In the genomic region with DNA sequence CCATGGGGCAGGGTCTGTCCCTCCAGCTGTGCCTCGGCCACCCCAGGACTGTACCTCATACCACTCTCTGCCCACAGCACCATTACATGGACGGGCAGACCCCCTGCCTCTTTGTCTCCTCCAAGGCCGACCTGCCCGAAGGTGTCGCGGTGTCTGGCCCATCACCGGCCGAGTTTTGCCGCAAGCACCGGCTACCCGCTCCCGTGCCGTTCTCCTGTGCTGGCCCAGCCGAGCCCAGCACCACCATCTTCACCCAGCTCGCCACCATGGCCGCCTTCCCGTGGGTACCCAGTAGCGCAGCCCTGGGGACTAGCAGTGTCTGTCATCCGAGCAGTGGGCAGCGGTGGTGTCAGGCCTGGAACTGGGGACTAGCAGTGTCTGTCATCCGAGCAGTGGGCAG, we compare ENCODE assay signal across 16 cellular contexts. TPM values are rescaled to one million over a fixed set of nuclear protein-coding genes. Genes with fewer than 3 reads are reported as not detected.
DNase-seq lines count a peak whose midpoint lies in the region; ATAC-seq and TF ChIP-seq lines count a peak whose summit lies in the region.
"Had no signal": no experiment of that assay in that cellular context is flagged by ENCODE, and none has a peak within 500 bp of the region (broad histone marks: within the 10 kb centered on the region; RNA-seq: fewer than 3 reads in every experiment).

No MANE protein-coding gene starts in this region.

- H2AFZ ChIP-seq in mammary epithelial cell (ENCODE audit: low read depth, low read length) (no peak overlapping the region), mesenchymal stem cell (ENCODE audit: low read depth, low read length) (no peak overlapping the region)

- H2BK5ac ChIP-seq in mesenchymal stem cell (ENCODE audit: low read depth, low read length, poor library complexity, severe bottlenecking) = no peak overlapping the region

- H3K18ac ChIP-seq in mesenchymal stem cell (ENCODE audit: low read depth in 1 of 2, low read length in 2 of 2) = no peak overlapping the region

- no peak overlapping the region for H4K8ac ChIP-seq in mesenchymal stem cell (ENCODE audit: low read length)

- H2BK120ac ChIP-seq in mesenchymal stem cell (ENCODE audit: low read depth, low read length) = no peak overlapping the region

- H3K4ac ChIP-seq in mesenchymal stem cell (ENCODE audit: low read depth in 1 of 2, low read length in 2 of 2) = no peak overlapping the region

- H3K27me3 Mint-ChIP-seq in MCF 10A (ENCODE audit: insufficient read depth, unreplicated experiment) = no peaks in the 10 kb centered on the region

- TF ChIP-seq POLR2A in gastrocnemius medialis (IDR thresholded peaks at IDR 0.05) = no peak

- H3K4me1 ChIP-seq in mammary epithelial cell (ENCODE audit: insufficient read depth, low read length) (peaks cover 47% of the 10 kb centered on the region), RWPE2 (ENCODE audit: insufficient read depth, poor library complexity, severe bottlenecking) (peaks cover 6% of the 10 kb centered on the region), mesenchymal stem cell (ENCODE audit: control insufficient read depth, insufficient read depth, low read depth, low read length) (peaks cover 37% of the 10 kb centered on the region), gastrocnemius medialis (peaks cover 7 to 13% of the 10 kb centered on the region in 2 donors), right atrium auricular region (peaks cover 0 to 39% of the 10 kb centered on the region in 2 donors)

- CTCF ChIA-PET in mammary epithelial cell (lab: Charles Lee; ENCODE audit: low non-redundant PET) = no interaction called here
- CTCF ChIA-PET in MCF 10A (lab: Yijun Ruan, JAX) = interaction anchor here (0.6 kb wide), 1 partner anchor 76 kb away, joined by 4 read pairs; no protein-coding TSS in a partner anchor

- no peaks in the 10 kb centered on the region for H3K27me3 ChIP-seq in mammary epithelial cell (ENCODE audit: insufficient read depth, low read length)
- no peaks in the 10 kb centered on the region for H3K27me3 ChIP-seq in RWPE2 (ENCODE audit: insufficient read depth, poor library complexity, severe bottlenecking)
- H3K27me3 ChIP-seq in mesenchymal stem cell (ENCODE audit: control insufficient read depth in 1 of 2, insufficient read depth in 1 of 2, low read length in 2 of 2) = no peaks in the 10 kb centered on the region
- no peaks in the 10 kb centered on the region for H3K27me3 ChIP-seq in gastrocnemius medialis
- H3K27me3 ChIP-seq in right atrium auricular region = no peaks in the 10 kb centered on the region

- H2AK5ac ChIP-seq in mesenchymal stem cell (ENCODE audit: low read length, severe bottlenecking) = no peak overlapping the region

- H3K9me3 Mint-ChIP-seq in MCF 10A (ENCODE audit: unreplicated experiment) = no peaks in the 10 kb centered on the region
- H3K9me3 Mint-ChIP-seq: CD8-positive, alpha-beta T cell had no signal

- H3K4me1 Mint-ChIP-seq in MCF 10A (ENCODE audit: insufficient read depth, unreplicated experiment) = no peaks in the 10 kb centered on the region

- H3K9ac ChIP-seq in mammary epithelial cell (ENCODE audit: insufficient read depth, low read length) = no peak overlapping the region
- no peak overlapping the region for H3K9ac ChIP-seq in mesenchymal stem cell (ENCODE audit: low read length)
- H3K9ac ChIP-seq: BLaER1 treated with 17β-estradiol and CSF1 and Interleukin-3, amounts not matched to agents 10 nM and 100 nM had no signal

- peaks cover 50% of the 10 kb centered on the region for H3K36me3 Mint-ChIP-seq in MCF 10A (ENCODE audit: insufficient read depth, unreplicated experiment)

- no peak overlapping the region for H2BK15ac ChIP-seq in mesenchymal stem cell (ENCODE audit: low read depth, poor library complexity, severe bottlenecking)

- no peak for ATAC-seq in RWPE2 (ENCODE audit: low read depth)
- ATAC-seq in gastrocnemius medialis = no peak
- ATAC-seq in HG03432 (IDR thresholded peaks at IDR 0.05; ENCODE audit: unreplicated experiment) = no peak
- ATAC-seq: CD8-positive, alpha-beta T cell; HCT116 had no signal

- peaks cover 49% of the 10 kb centered on the region for H3K79me2 ChIP-seq in mammary epithelial cell (ENCODE audit: insufficient read depth, low read length)

- H3K14ac ChIP-seq in mesenchymal stem cell (ENCODE audit: low read length in 2 of 2) = no peak overlapping the region

- H3K9me3 ChIP-seq in mammary epithelial cell (replicated peaks; ENCODE audit: insufficient read depth, low read length) (no peaks in the 10 kb centered on the region), RWPE2 (ENCODE audit: severe bottlenecking) (no peaks in the 10 kb centered on the region), mesenchymal stem cell (ENCODE audit: control insufficient read depth, low read length) (no peaks in the 10 kb centered on the region), gastrocnemius medialis (no peaks in the 10 kb centered on the region), right atrium auricular region (no peaks in the 10 kb centered on the region)
- H3K9me3 ChIP-seq: BLaER1 treated with 17β-estradiol and CSF1 and Interleukin-3, amounts not matched to agents 10 nM and 100 nM had no signal

- no peak for TF ChIP-seq CTCF in mammary epithelial cell (conservative IDR thresholded peaks at IDR 0.05 in 1 of 2, IDR thresholded peaks at IDR 0.05 in 1 of 2; ENCODE audit: extremely low read depth in 1 of 2, insufficient read depth in 1 of 2, low read depth in 1 of 2, low read length in 2 of 2)
- no peak for TF ChIP-seq CTCF in MCF 10A (IDR thresholded peaks at IDR 0.05; ENCODE audit: unreplicated experiment)
- no peak for TF ChIP-seq CTCF in RWPE2 (IDR thresholded peaks at IDR 0.05; ENCODE audit: poor library complexity, severe bottlenecking)
- TF ChIP-seq CTCF in gastrocnemius medialis (IDR thresholded peaks at IDR 0.05 in 4 of 5, conservative IDR thresholded peaks at IDR 0.05 in 1 of 5) = no peak
- no peak for TF ChIP-seq CTCF in right atrium auricular region (IDR thresholded peaks at IDR 0.05)

- H3K27ac ChIP-seq in mammary epithelial cell (ENCODE audit: insufficient read depth, low read depth, low read length) = no peak overlapping the region
- peak overlapping the region; percentile 12 for H3K27ac ChIP-seq in RWPE2 (ENCODE audit: poor library complexity, severe bottlenecking)
- H3K27ac ChIP-seq in mesenchymal stem cell (ENCODE audit: low read length, poor library complexity, severe bottlenecking) = no peak overlapping the region
- no peak overlapping the region for H3K27ac ChIP-seq in gastrocnemius medialis
- no peak overlapping the region for H3K27ac ChIP-seq in right atrium auricular region
- H3K27ac ChIP-seq: BLaER1 treated with 17β-estradiol and CSF1 and Interleukin-3, amounts not matched to agents 10 nM and 100 nM had no signal

- BruUV-seq in mammary epithelial cell (replicated peaks; lab: Mats Ljungman, UMichigan) (no TSS peak), MCF 10A (replicated peaks; lab: Mats Ljungman, UMichigan) (no TSS peak)

- dilution Hi-C loops in mammary epithelial cell (cut with HindIII; ENCODE audit: low sequenced_read_pairs) = no loop called here

- no peak overlapping the region for H2BK12ac ChIP-seq in mesenchymal stem cell (ENCODE audit: low read length in 2 of 2)

- no peak overlapping the region for H3K4me3 Mint-ChIP-seq in MCF 10A (ENCODE audit: unreplicated experiment)
- H3K4me3 Mint-ChIP-seq: B cell; CD8-positive, alpha-beta T cell had no signal

- no peak overlapping the region for H3K23ac ChIP-seq in mesenchymal stem cell (ENCODE audit: low read length in 2 of 2)

- H4K20me1 ChIP-seq in mammary epithelial cell (ENCODE audit: insufficient read depth, low read length) = no peaks in the 10 kb centered on the region

- no peak for DNase-seq in mammary epithelial cell
- no peak for DNase-seq in MCF 10A (ENCODE audit: unreplicated experiment)
- no peak for DNase-seq in RWPE2 (ENCODE audit: low spot score)
- no peak for DNase-seq in mesenchymal stem cell
- DNase-seq in gastrocnemius medialis = no peak
- no peak for DNase-seq in right atrium auricular region (ENCODE audit: low spot score)
- DNase-seq: Calu3; CD8-positive, alpha-beta T cell; DMS79 treated with DMSO at 0.1 percent for 48 hours; GF-D8; GOT3; H7 had no signal

- peak overlapping the region; percentile 46 for H4K91ac ChIP-seq in mesenchymal stem cell (ENCODE audit: low read length)

- peaks cover 23% of the 10 kb centered on the region for H3K79me1 ChIP-seq in mesenchymal stem cell (replicated peaks; ENCODE audit: low read length, poor library complexity, severe bottlenecking)

- WGBS in mammary epithelial cell (ENCODE audit: low coverage, missing lambda C conversion rate) = 99% methylated on average over 16 of the region's 21 CpGs
- WGBS in mesenchymal stem cell = 95% methylated on average over 21 of the region's 21 CpGs

- H3K27ac Mint-ChIP-seq in MCF 10A (ENCODE audit: low read depth, unreplicated experiment) = no peak overlapping the region
- H3K27ac Mint-ChIP-seq: B cell; CD8-positive, alpha-beta T cell had no signal

- H3K4me3 ChIP-seq in mammary epithelial cell (replicated peaks in 1 of 3; ENCODE audit: insufficient read depth in 1 of 3, low read depth in 2 of 3, low read length in 3 of 3) (no peak overlapping the region), RWPE2 (ENCODE audit: severe bottlenecking) (no peak overlapping the region), mesenchymal stem cell (ENCODE audit: insufficient read depth in 1 of 2, low read depth in 1 of 2, low read length in 2 of 2) (no peak overlapping the region), gastrocnemius medialis (no peak overlapping the region), right atrium auricular region (no peak overlapping the region)
- H3K4me3 ChIP-seq: BLaER1 treated with 17β-estradiol and CSF1 and Interleukin-3, amounts not matched to agents 10 nM and 100 nM had no signal

- H3K4me2 ChIP-seq in mammary epithelial cell (ENCODE audit: insufficient read depth, low read depth, low read length) (peak overlapping the region; percentile 56), mesenchymal stem cell (ENCODE audit: low read length, poor library complexity, severe bottlenecking) (no peak overlapping the region)
- H3K4me2 ChIP-seq: BLaER1 treated with 17β-estradiol and CSF1 and Interleukin-3, amounts not matched to agents 10 nM and 100 nM had no signal

- in situ Hi-C loops in mammary epithelial cell (cut with MboI; ENCODE audit: low sequenced_read_pairs in 2 of 2) = no loop called here
- in situ Hi-C loops in gastrocnemius medialis (cut with MboI; ENCODE audit: low sequenced_read_pairs in 4 of 4) = no loop called here

- intact Hi-C loops in mammary epithelial cell (cut with micrococcal nuclease) (no loop called here), MCF 10A (cut with micrococcal nuclease) (no loop called here), gastrocnemius medialis (cut with DNase I; ENCODE audit: low total_unique reads) (no loop called here)

- H3K36me3 ChIP-seq in mammary epithelial cell (ENCODE audit: insufficient read depth, low read length) = no peaks in the 10 kb centered on the region
- peaks cover 46% of the 10 kb centered on the region for H3K36me3 ChIP-seq in RWPE2 (ENCODE audit: low read depth)
- peaks cover 41 to 70% of the 10 kb centered on the region in 2 experiments for H3K36me3 ChIP-seq in mesenchymal stem cell (ENCODE audit: control insufficient read depth in 1 of 2, insufficient read depth in 2 of 2, low read depth in 1 of 2, low read length in 2 of 2)
- H3K36me3 ChIP-seq in gastrocnemius medialis = peaks cover 0 to 46% of the 10 kb centered on the region in 2 donors
- peaks cover 44% of the 10 kb centered on the region for H3K36me3 ChIP-seq in right atrium auricular region

- POLR2A ChIA-PET in MCF 10A (lab: Yijun Ruan, JAX) = interaction anchor here (0.7 to 1.3 kb wide), 5 partner anchors 10 to 46 kb away, joined by 3 to 4 read pairs (median 4); a partner anchor contains a TSS

RNA-seq across cellular contexts. Expression of a gene that starts 2.6 kb away (rescaled TPM):
- 1 to 10 TPM; 3.2 to 6.1 TPM for total RNA-seq in mammary epithelial cell
- polyA plus RNA-seq in mammary epithelial cell = 2.1 TPM
- not detected for polyA minus RNA-seq in mammary epithelial cell
- total RNA-seq in MCF 10A (2022) = 3.0 and 4.5 TPM in 2 replicates
- 1.5 TPM for polyA plus RNA-seq in mesenchymal stem cell (2013, experiment 1 of 2)
- polyA plus RNA-seq in mesenchymal stem cell (2013, experiment 2 of 2) = 1.3 TPM
- total RNA-seq in gastrocnemius medialis = under 1 TPM in 1 of 4 donors, not detected in 3; 0.31 TPM
- 1 to 10 TPM in 1 of 2 donors, under 1 TPM in 1; 0.67 to 1.3 TPM for total RNA-seq in right atrium auricular region

RNA-seq across cellular contexts. Expression of a gene that starts 4.9 kb away (rescaled TPM):
- total RNA-seq in mammary epithelial cell = 100 to 1,000 TPM in 1 of 2 donors, 10 to 100 TPM in 1; 48.8 to 154 TPM
- polyA plus RNA-seq in mammary epithelial cell = 87.3 TPM
- 29.5 TPM for polyA minus RNA-seq in mammary epithelial cell
- total RNA-seq in MCF 10A (2022) = 110 and 118 TPM in 2 replicates
- polyA plus RNA-seq in mesenchymal stem cell (2013, experiment 1 of 2) = 61.9 TPM
- polyA plus RNA-seq in mesenchymal stem cell (2013, experiment 2 of 2) = 56.8 TPM
- total RNA-seq in gastrocnemius medialis = 10 to 100 TPM; 20.9 to 41.6 (median 27.3) TPM
- 10 to 100 TPM; 37.8 to 42.8 TPM for total RNA-seq in right atrium auricular region

RNA-seq across cellular contexts. Expression of a gene that starts 7.4 kb away (rescaled TPM):
- total RNA-seq in mammary epithelial cell (100 to 1,000 TPM; 126 to 156 TPM), MCF 10A (2022) (99.3 and 124 TPM in 2 replicates), gastrocnemius medialis (100 to 1,000 TPM; 144 to 229 (median 204) TPM), right atrium auricular region (100 to 1,000 TPM; 135 to 186 TPM)
- polyA plus RNA-seq in mammary epithelial cell = 189 TPM
- 105 TPM for polyA minus RNA-seq in mammary epithelial cell
- 116 TPM for polyA plus RNA-seq in mesenchymal stem cell (2013, experiment 1 of 2)
- 121 TPM for polyA plus RNA-seq in mesenchymal stem cell (2013, experiment 2 of 2)

RNA-seq across cellular contexts. Expression of a gene that starts 11.3 kb away (rescaled TPM):
- total RNA-seq in mammary epithelial cell = 10 to 100 TPM; 21.2 to 32.4 TPM
- 42.5 TPM for polyA plus RNA-seq in mammary epithelial cell
- polyA minus RNA-seq in mammary epithelial cell = 18.5 TPM
- total RNA-seq in MCF 10A (2022) = 23.6 and 33.4 TPM in 2 replicates
- 51.4 TPM for polyA plus RNA-seq in mesenchymal stem cell (2013, experiment 1 of 2)
- polyA plus RNA-seq in mesenchymal stem cell (2013, experiment 2 of 2) = 50.3 TPM
- total RNA-seq in gastrocnemius medialis = 10 to 100 TPM; 22.8 to 81.8 (median 41.0) TPM
- total RNA-seq in right atrium auricular region = 10 to 100 TPM; 76.4 to 82.1 TPM

RNA-seq across cellular contexts. Expression of a gene that starts 17.3 kb away (rescaled TPM):
- total RNA-seq in mammary epithelial cell = 10 to 100 TPM in 1 of 2 donors, 1 to 10 TPM in 1; 5.3 to 10.3 TPM
- polyA plus RNA-seq in mammary epithelial cell = 4.3 TPM
- 6.9 TPM for polyA minus RNA-seq in mammary epithelial cell
- total RNA-seq in MCF 10A (2022) = 12.2 and 13.9 TPM in 2 replicates
- 6.3 TPM for polyA plus RNA-seq in mesenchymal stem cell (2013, experiment 1 of 2)
- 6.4 TPM for polyA plus RNA-seq in mesenchymal stem cell (2013, experiment 2 of 2)
- 10 to 100 TPM; 11.0 to 19.5 (median 16.8) TPM for total RNA-seq in gastrocnemius medialis
- total RNA-seq in right atrium auricular region = 10 to 100 TPM in 1 of 2 donors, 1 to 10 TPM in 1; 8.1 to 10.3 TPM
